30 cellular contexts compared by ENCODE assay signal in the genomic region with DNA sequence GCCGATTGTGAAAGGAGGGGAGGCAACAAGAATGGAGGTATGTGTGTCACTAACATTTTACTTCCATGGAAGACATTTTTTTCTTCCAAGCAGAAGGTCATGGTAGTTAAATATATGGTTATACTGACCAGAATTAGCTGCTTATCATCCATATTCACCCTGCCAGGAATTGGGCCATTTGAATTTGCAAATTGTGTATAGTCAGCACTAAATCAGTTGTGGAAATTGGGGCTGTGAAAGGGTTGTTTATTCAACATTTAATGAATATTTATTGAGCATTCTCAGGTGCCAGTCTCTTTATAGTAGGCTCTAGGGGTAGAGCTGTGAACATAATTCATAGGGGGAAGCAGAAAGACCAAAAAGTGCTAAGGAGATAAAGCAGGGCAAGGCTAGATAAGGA. TPM values are rescaled to one million over a fixed set of nuclear protein-coding genes. Genes with fewer than 3 reads are reported as not detected.
"Had no signal": no experiment of that assay in that cellular context is flagged by ENCODE, and none has a peak within 500 bp of the region (broad histone marks: within the 10 kb centered on the region; RNA-seq: fewer than 3 reads in every experiment).

No MANE protein-coding gene starts in this region.

- H3K27me3 ChIP-seq: ascending aorta, breast epithelium, dorsolateral prefrontal cortex had no signal

- H3K9me3 Mint-ChIP-seq: activated CD4-positive, alpha-beta memory T cell treated with anti-CD3 and anti-CD28 coated beads, Interleukin-2, amount 10 ng/mL, durations not matched to agents 7 days and 5 days; activated CD4-positive, alpha-beta T cell treated with anti-CD3 and anti-CD28 coated beads, Interleukin-2, amount 10 ng/mL, durations not matched to agents 7 days and 5 days; activated naive CD4-positive, alpha-beta T cell treated with anti-CD3 and anti-CD28 coated beads, Interleukin-2, amount 10 ng/mL, durations not matched to agents 7 days and 5 days; activated naive CD4-positive, alpha-beta T cell treated with anti-CD3 and anti-CD28 coated beads, Interleukin-2, amount 50 U/mL, for 72 hours; activated T-cell treated with anti-CD3 and anti-CD28 coated beads, Interleukin-2, amount 50 U/mL, for 24 hours; activated T-cell treated with anti-CD3 and anti-CD28 coated beads, Interleukin-2, amount 50 U/mL, for 72 hours; brain; central memory CD8-positive, alpha-beta T cell; dendritic cell treated with granulocyte-macrophage colony-stimulating factor and Interleukin-4, amounts not matched to agents 40 ng/mL and 50 ng/mL, for 4 days; endodermal cell; WTC11 had no signal

- H3K4me1 ChIP-seq: breast epithelium had no signal

- H3K4me3 ChIP-seq: ascending aorta, breast epithelium, coronary artery, dorsolateral prefrontal cortex had no signal

- H3K4me3 Mint-ChIP-seq: activated CD4-positive, alpha-beta memory T cell treated with anti-CD3 and anti-CD28 coated beads, Interleukin-2, amount 10 ng/mL, durations not matched to agents 7 days and 5 days; activated CD4-positive, alpha-beta T cell treated with anti-CD3 and anti-CD28 coated beads, Interleukin-2, amount 10 ng/mL, durations not matched to agents 7 days and 5 days; activated naive CD4-positive, alpha-beta T cell treated with anti-CD3 and anti-CD28 coated beads, Interleukin-2, amount 10 ng/mL, durations not matched to agents 7 days and 5 days; activated T-cell treated with anti-CD3 and anti-CD28 coated beads, Interleukin-2, amount 50 U/mL, for 24 hours; activated T-cell treated with anti-CD3 and anti-CD28 coated beads, Interleukin-2, amount 50 U/mL, for 72 hours; brain; central memory CD8-positive, alpha-beta T cell; dendritic cell treated with granulocyte-macrophage colony-stimulating factor and Interleukin-4, amounts not matched to agents 40 ng/mL and 50 ng/mL, for 4 days; endodermal cell; WTC11 had no signal

- H3K27ac Mint-ChIP-seq: activated CD4-positive, alpha-beta memory T cell treated with anti-CD3 and anti-CD28 coated beads, Interleukin-2, amount 10 ng/mL, durations not matched to agents 7 days and 5 days; activated CD4-positive, alpha-beta T cell treated with anti-CD3 and anti-CD28 coated beads, Interleukin-2, amount 10 ng/mL, durations not matched to agents 7 days and 5 days; activated naive CD4-positive, alpha-beta T cell treated with anti-CD3 and anti-CD28 coated beads, Interleukin-2, amount 10 ng/mL, durations not matched to agents 7 days and 5 days; activated T-cell treated with anti-CD3 and anti-CD28 coated beads, Interleukin-2, amount 50 U/mL, for 72 hours; dendritic cell treated with granulocyte-macrophage colony-stimulating factor and Interleukin-4, amounts not matched to agents 40 ng/mL and 50 ng/mL, for 4 days; endodermal cell; WTC11 had no signal

- FAIRE-seq: frontal cortex had no signal

- H3K27ac ChIP-seq: breast epithelium, coronary artery, dorsolateral prefrontal cortex, VCaP had no signal

- ATAC-seq: activated naive CD4-positive, alpha-beta T cell treated with anti-CD3 and anti-CD28 coated beads, Interleukin-2, amount 50 U/mL, for 72 hours; activated T-cell treated with anti-CD3 and anti-CD28 coated beads, Interleukin-2, amount 50 U/mL, for 72 hours; esophagus mucosa; WTC11 had no signal

- H3K27me3 Mint-ChIP-seq: activated CD4-positive, alpha-beta memory T cell treated with anti-CD3 and anti-CD28 coated beads, Interleukin-2, amount 10 ng/mL, durations not matched to agents 7 days and 5 days; activated CD4-positive, alpha-beta T cell treated with anti-CD3 and anti-CD28 coated beads, Interleukin-2, amount 10 ng/mL, durations not matched to agents 7 days and 5 days; activated naive CD4-positive, alpha-beta T cell treated with anti-CD3 and anti-CD28 coated beads, Interleukin-2, amount 10 ng/mL, durations not matched to agents 7 days and 5 days; activated T-cell treated with anti-CD3 and anti-CD28 coated beads, Interleukin-2, amount 50 U/mL, for 24 hours; brain; central memory CD8-positive, alpha-beta T cell; dendritic cell treated with granulocyte-macrophage colony-stimulating factor and Interleukin-4, amounts not matched to agents 40 ng/mL and 50 ng/mL, for 4 days had no signal

- DNase-seq: activated CD4-positive, alpha-beta memory T cell treated with anti-CD3 and anti-CD28 coated beads, Interleukin-2, amount 10 ng/mL, durations not matched to agents 7 days and 5 days; activated CD4-positive, alpha-beta T cell treated with anti-CD3 and anti-CD28 coated beads for 1 hour; activated CD4-positive, alpha-beta T cell treated with anti-CD3 and anti-CD28 coated beads for 4 hours; activated CD4-positive, alpha-beta T cell treated with anti-CD3 and anti-CD28 coated beads, Interleukin-2, amount 10 ng/mL, durations not matched to agents 7 days and 5 days; activated CD4-positive, alpha-beta T cell treated with anti-CD3 and anti-CD28 coated beads, Interleukin-2, amount 50 U/mL, for 4 hours; activated CD8-positive, alpha-beta memory T cell treated with anti-CD3 and anti-CD28 coated beads, Interleukin-2, amount 50 U/mL, for 48 hours; activated gamma-delta T cell; activated naive CD4-positive, alpha-beta T cell; activated naive CD4-positive, alpha-beta T cell treated with anti-CD3 and anti-CD28 coated beads, Interleukin-2, amount 10 ng/mL, durations not matched to agents 7 days and 5 days; activated T-cell treated with anti-CD3 and anti-CD28 coated beads for 4 hours; activated T-cell treated with anti-CD3 and anti-CD28 coated beads, Interleukin-2, amount 50 U/mL, for 24 hours; activated T-cell treated with anti-CD3 and anti-CD28 coated beads, Interleukin-2, amount 50 U/mL, for 72 hours; dorsolateral prefrontal cortex; effector memory CD4-positive, alpha-beta T cell; endodermal cell; foreskin fibroblast; head of caudate nucleus; T-helper 1 cell; T-helper 2 cell had no signal

- H3K9me3 ChIP-seq: ascending aorta, breast epithelium had no signal

- H3K4me1 Mint-ChIP-seq: activated CD4-positive, alpha-beta memory T cell treated with anti-CD3 and anti-CD28 coated beads, Interleukin-2, amount 10 ng/mL, durations not matched to agents 7 days and 5 days; activated CD4-positive, alpha-beta T cell treated with anti-CD3 and anti-CD28 coated beads, Interleukin-2, amount 10 ng/mL, durations not matched to agents 7 days and 5 days; activated naive CD4-positive, alpha-beta T cell treated with anti-CD3 and anti-CD28 coated beads, Interleukin-2, amount 10 ng/mL, durations not matched to agents 7 days and 5 days; brain; central memory CD8-positive, alpha-beta T cell; WTC11 had no signal

- H3K36me3 ChIP-seq: breast epithelium had no signal

RNA-seq across cellular contexts. Expression of gene USP44, which starts 39.3 kb away (rescaled TPM):
- total RNA-seq: esophagus mucosa had no signal
